Comparison of ENCODE assay signal across 1 cellular context in the genomic region with DNA sequence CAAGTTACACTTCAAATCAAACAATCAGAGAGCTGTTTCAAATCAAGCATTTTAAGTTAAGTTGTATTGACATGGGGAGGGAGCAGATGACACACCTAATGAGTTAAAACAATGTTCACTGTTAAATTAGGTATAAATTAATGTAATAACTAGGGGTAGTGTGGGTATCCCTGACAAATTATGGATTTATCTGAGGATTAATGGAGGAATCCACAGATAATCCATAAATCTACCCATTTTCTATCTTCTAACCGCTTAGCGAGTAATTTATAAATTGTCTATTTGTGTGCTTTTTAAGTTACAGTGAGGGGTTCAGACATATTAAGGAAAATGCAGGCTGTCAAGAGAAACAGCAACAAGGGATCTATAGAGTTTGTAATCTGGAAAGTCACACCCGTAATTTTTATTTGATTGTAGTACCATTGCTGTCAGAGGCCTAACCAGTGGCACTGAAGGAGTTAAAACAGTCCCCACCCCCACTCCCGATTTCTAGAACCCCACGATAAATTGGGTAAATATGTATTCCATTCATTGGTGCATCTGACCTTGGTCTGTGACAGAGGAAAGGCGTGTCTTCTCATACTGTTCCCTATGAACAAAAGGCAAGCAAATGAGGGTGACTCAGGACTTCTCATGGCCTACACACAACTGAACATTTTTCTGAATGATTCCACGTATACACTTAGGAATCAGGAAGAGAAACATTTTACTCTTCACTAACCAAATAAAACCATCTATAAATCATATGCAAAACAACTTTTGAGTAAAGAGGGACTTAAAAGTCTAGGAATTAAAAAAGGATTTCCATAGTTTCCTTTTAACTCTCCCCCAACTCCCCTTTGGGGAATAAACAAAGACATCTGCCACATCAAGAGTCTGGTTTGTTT.
TF ChIP-seq lines count a peak whose summit lies in the region.

No MANE protein-coding gene starts in this region.

TF ChIP-seq in K562, 482 proteins besides CTCF, POLR2A, EP300 and RAD21 (continued from another document and continues in another):
- TF ChIP-seq, protein P1, sequence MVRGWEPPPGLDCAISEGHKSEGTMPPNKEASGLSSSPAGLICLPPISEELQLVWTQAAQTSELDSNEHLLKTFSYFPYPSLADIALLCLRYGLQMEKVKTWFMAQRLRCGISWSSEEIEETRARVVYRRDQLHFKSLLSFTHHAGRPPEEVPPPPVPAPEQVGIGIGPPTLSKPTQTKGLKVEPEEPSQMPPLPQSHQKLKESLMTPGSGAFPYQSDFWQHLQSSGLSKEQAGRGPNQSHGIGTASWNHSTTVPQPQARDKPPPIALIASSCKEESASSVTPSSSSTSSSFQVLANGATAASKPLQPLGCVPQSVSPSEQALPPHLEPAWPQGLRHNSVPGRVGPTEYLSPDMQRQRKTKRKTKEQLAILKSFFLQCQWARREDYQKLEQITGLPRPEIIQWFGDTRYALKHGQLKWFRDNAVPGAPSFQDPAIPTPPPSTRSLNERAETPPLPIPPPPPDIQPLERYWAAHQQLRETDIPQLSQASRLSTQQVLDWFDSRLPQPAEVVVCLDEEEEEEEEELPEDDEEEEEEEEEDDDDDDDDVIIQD (CRISPR knock-in tag; IDR thresholded peaks at IDR 0.05), result no peak
- TF ChIP-seq DIDO1 (tag; IDR thresholded peaks at IDR 0.05; ENCODE audit: low read depth), result no peak
- no peak; the same call in 1 of the 2 replicates for TF ChIP-seq PML (IDR thresholded peaks at IDR 0.05; ENCODE audit: low read length)
- TF ChIP-seq ZBTB1 (CRISPR knock-in tag; IDR thresholded peaks at IDR 0.05; ENCODE audit: borderline replicate concordance, low read depth), result no peak
- TF ChIP-seq, protein P2, sequence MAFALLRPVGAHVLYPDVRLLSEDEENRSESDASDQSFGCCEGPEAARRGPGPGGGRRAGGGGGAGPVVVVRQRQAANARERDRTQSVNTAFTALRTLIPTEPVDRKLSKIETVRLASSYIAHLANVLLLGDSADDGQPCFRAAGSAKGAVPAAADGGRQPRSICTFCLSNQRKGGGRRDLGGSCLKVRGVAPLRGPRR (CRISPR knock-in tag; IDR thresholded peaks at IDR 0.05), result no peak
- TF ChIP-seq, protein P3, sequence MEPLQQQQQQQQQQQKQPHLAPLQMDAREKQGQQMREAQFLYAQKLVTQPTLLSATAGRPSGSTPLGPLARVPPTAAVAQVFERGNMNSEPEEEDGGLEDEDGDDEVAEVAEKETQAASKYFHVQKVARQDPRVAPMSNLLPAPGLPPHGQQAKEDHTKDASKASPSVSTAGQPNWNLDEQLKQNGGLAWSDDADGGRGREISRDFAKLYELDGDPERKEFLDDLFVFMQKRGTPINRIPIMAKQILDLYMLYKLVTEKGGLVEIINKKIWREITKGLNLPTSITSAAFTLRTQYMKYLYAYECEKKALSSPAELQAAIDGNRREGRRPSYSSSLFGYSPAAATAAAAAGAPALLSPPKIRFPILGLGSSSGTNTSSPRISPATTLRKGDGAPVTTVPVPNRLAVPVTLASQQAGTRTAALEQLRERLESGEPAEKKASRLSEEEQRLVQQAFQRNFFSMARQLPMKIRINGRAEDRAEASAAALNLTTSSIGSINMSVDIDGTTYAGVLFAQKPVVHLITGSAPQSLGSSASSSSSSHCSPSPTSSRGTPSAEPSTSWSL (CRISPR knock-in tag; IDR thresholded peaks at IDR 0.05; ENCODE audit: borderline replicate concordance), result no peak
- TF ChIP-seq TCF7L2 (IDR thresholded peaks at IDR 0.05; ENCODE audit: low read depth, low read length), result no peak
- TF ChIP-seq CREB1 (IDR thresholded peaks at IDR 0.05), result no peak
- TF ChIP-seq CREB1 (CRISPR knock-in tag; IDR thresholded peaks at IDR 0.05), result no peak
- peak; percentile 75 to 87; a peak in 3 of 4 replicates for TF ChIP-seq FOXK2 (conservative IDR thresholded peaks at IDR 0.05 in 1 of 2, IDR thresholded peaks at IDR 0.05 in 1 of 2; ENCODE audit: low read depth in 2 of 2)
- no peak for TF ChIP-seq POLR3A (IDR thresholded peaks at IDR 0.05; ENCODE audit: borderline replicate concordance, extremely low read depth, insufficient read depth, insufficient read length)
- peak; percentile 72 for TF ChIP-seq NFE2L1 (tag; IDR thresholded peaks at IDR 0.05; ENCODE audit: borderline replicate concordance, low read depth)
- TF ChIP-seq, protein P4, sequence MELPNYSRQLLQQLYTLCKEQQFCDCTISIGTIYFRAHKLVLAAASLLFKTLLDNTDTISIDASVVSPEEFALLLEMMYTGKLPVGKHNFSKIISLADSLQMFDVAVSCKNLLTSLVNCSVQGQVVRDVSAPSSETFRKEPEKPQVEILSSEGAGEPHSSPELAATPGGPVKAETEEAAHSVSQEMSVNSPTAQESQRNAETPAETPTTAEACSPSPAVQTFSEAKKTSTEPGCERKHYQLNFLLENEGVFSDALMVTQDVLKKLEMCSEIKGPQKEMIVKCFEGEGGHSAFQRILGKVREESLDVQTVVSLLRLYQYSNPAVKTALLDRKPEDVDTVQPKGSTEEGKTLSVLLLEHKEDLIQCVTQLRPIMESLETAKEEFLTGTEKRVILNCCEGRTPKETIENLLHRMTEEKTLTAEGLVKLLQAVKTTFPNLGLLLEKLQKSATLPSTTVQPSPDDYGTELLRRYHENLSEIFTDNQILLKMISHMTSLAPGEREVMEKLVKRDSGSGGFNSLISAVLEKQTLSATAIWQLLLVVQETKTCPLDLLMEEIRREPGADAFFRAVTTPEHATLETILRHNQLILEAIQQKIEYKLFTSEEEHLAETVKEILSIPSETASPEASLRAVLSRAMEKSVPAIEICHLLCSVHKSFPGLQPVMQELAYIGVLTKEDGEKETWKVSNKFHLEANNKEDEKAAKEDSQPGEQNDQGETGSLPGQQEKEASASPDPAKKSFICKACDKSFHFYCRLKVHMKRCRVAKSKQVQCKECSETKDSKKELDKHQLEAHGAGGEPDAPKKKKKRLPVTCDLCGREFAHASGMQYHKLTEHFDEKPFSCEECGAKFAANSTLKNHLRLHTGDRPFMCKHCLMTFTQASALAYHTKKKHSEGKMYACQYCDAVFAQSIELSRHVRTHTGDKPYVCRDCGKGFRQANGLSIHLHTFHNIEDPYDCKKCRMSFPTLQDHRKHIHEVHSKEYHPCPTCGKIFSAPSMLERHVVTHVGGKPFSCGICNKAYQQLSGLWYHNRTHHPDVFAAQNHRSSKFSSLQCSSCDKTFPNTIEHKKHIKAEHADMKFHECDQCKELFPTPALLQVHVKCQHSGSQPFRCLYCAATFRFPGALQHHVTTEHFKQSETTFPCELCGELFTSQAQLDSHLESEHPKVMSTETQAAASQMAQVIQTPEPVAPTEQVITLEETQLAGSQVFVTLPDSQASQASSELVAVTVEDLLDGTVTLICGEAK (IDR thresholded peaks at IDR 0.05), result no peak
- TF ChIP-seq, protein P4 (CRISPR knock-in tag; IDR thresholded peaks at IDR 0.05), result no peak
- TF ChIP-seq ZZZ3 (IDR thresholded peaks at IDR 0.05), result no peak
- TF ChIP-seq BRF1 (IDR thresholded peaks at IDR 0.05; ENCODE audit: borderline replicate concordance, extremely low read depth, insufficient read length), result no peak
- TF ChIP-seq CSDE1 (IDR thresholded peaks at IDR 0.05), result no peak; a peak in 1 of 4 replicates
- TF ChIP-seq, protein P5, sequence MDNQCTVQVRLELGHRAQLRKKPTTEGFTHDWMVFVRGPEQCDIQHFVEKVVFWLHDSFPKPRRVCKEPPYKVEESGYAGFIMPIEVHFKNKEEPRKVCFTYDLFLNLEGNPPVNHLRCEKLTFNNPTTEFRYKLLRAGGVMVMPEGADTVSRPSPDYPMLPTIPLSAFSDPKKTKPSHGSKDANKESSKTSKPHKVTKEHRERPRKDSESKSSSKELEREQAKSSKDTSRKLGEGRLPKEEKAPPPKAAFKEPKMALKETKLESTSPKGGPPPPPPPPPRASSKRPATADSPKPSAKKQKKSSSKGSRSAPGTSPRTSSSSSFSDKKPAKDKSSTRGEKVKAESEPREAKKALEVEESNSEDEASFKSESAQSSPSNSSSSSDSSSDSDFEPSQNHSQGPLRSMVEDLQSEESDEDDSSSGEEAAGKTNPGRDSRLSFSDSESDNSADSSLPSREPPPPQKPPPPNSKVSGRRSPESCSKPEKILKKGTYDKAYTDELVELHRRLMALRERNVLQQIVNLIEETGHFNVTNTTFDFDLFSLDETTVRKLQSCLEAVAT (IDR thresholded peaks at IDR 0.05), result peak; percentile 92 to 94
- TF ChIP-seq NR2C1 (IDR thresholded peaks at IDR 0.05), result no peak
- no peak for TF ChIP-seq NR2C1 (tag; IDR thresholded peaks at IDR 0.05)
- no peak for TF ChIP-seq ARHGAP35 (IDR thresholded peaks at IDR 0.05; ENCODE audit: partially characterized antibody)
- peak; percentile 67; the same call in 1 of the 2 replicates for TF ChIP-seq PHF21A (IDR thresholded peaks at IDR 0.05; ENCODE audit: borderline replicate concordance, low read depth)
- TF ChIP-seq ZKSCAN8 (CRISPR knock-in tag; IDR thresholded peaks at IDR 0.05), result peak; percentile 15; the same call in 1 of the 2 replicates
- TF ChIP-seq, protein P6, sequence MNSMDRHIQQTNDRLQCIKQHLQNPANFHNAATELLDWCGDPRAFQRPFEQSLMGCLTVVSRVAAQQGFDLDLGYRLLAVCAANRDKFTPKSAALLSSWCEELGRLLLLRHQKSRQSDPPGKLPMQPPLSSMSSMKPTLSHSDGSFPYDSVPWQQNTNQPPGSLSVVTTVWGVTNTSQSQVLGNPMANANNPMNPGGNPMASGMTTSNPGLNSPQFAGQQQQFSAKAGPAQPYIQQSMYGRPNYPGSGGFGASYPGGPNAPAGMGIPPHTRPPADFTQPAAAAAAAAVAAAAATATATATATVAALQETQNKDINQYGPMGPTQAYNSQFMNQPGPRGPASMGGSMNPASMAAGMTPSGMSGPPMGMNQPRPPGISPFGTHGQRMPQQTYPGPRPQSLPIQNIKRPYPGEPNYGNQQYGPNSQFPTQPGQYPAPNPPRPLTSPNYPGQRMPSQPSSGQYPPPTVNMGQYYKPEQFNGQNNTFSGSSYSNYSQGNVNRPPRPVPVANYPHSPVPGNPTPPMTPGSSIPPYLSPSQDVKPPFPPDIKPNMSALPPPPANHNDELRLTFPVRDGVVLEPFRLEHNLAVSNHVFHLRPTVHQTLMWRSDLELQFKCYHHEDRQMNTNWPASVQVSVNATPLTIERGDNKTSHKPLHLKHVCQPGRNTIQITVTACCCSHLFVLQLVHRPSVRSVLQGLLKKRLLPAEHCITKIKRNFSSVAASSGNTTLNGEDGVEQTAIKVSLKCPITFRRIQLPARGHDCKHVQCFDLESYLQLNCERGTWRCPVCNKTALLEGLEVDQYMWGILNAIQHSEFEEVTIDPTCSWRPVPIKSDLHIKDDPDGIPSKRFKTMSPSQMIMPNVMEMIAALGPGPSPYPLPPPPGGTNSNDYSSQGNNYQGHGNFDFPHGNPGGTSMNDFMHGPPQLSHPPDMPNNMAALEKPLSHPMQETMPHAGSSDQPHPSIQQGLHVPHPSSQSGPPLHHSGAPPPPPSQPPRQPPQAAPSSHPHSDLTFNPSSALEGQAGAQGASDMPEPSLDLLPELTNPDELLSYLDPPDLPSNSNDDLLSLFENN (IDR thresholded peaks at IDR 0.05; ENCODE audit: low read depth in 2 of 2, low read length in 2 of 2), result no peak
- TF ChIP-seq, protein P7, sequence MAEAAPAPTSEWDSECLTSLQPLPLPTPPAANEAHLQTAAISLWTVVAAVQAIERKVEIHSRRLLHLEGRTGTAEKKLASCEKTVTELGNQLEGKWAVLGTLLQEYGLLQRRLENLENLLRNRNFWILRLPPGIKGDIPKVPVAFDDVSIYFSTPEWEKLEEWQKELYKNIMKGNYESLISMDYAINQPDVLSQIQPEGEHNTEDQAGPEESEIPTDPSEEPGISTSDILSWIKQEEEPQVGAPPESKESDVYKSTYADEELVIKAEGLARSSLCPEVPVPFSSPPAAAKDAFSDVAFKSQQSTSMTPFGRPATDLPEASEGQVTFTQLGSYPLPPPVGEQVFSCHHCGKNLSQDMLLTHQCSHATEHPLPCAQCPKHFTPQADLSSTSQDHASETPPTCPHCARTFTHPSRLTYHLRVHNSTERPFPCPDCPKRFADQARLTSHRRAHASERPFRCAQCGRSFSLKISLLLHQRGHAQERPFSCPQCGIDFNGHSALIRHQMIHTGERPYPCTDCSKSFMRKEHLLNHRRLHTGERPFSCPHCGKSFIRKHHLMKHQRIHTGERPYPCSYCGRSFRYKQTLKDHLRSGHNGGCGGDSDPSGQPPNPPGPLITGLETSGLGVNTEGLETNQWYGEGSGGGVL (CRISPR knock-in tag; IDR thresholded peaks at IDR 0.05), result no peak
- no peak for TF ChIP-seq BRCA1 (IDR thresholded peaks at IDR 0.05)
- TF ChIP-seq BRCA1 (CRISPR knock-in tag; IDR thresholded peaks at IDR 0.05), result no peak
- TF ChIP-seq ZNF445 (CRISPR knock-in tag; IDR thresholded peaks at IDR 0.05; ENCODE audit: low read depth), result 0 out of 2 replicates have a peak, but pooled peaks have one; percentile 50
- TF ChIP-seq ZNF3 (CRISPR knock-in tag; IDR thresholded peaks at IDR 0.05), result no peak
- TF ChIP-seq ZNF253 (CRISPR knock-in tag; conservative IDR thresholded peaks at IDR 0.05), result no peak
- TF ChIP-seq NCOA1 (IDR thresholded peaks at IDR 0.05; ENCODE audit: low read depth), result no peak
- no peak for TF ChIP-seq PCBP2 (IDR thresholded peaks at IDR 0.05; ENCODE audit: low read depth, low read length, poor library complexity, severe bottlenecking)
- TF ChIP-seq HOXB6 (CRISPR knock-in tag; IDR thresholded peaks at IDR 0.05; ENCODE audit: borderline replicate concordance), result no peak
- no peak for TF ChIP-seq KLF1 (tag; IDR thresholded peaks at IDR 0.05)
- peak; percentile 64 for TF ChIP-seq SMARCE1 (IDR thresholded peaks at IDR 0.05)
- TF ChIP-seq PHF8 (IDR thresholded peaks at IDR 0.05; ENCODE audit: borderline replicate concordance, low read length), result 0 out of 2 replicates have a peak, but pooled peaks have one; percentile 11
- peak; percentile 23; the same call in 1 of the 2 replicates for TF ChIP-seq SMAD3 (CRISPR knock-in tag; conservative IDR thresholded peaks at IDR 0.05)
- TF ChIP-seq CBX1 (IDR thresholded peaks at IDR 0.05; ENCODE audit: low read depth), result no peak
- no peak for TF ChIP-seq ZNF75A (CRISPR knock-in tag; IDR thresholded peaks at IDR 0.05)
- TF ChIP-seq ZNF274 (IDR thresholded peaks at IDR 0.05; ENCODE audit: borderline replicate concordance, low read depth, low read length), result no peak
